In the genomic region with DNA sequence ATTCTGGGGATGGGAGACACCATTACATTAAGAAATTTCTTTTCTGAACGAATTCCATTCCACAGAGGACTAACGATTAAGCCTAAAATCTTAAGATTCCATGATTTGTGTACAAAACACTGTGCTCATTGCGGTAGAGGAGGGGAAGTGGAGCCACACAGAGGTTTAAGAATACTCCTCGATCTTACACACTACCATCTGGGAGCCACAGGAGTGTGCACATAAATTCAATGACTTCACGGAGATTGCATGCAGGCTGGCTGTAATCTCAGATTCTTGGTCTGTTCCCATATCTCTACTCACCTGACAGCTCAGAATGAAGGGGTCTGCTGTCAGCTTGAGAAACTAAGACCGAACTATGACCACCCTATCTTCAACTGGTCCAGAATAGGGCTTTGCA, we compare ENCODE assay signal across 8 cellular contexts. TPM values are rescaled to one million over a fixed set of nuclear protein-coding genes. Genes with fewer than 3 reads are reported as not detected.
A peak's percentile ranks its signal among the peaks of the same experiment; 100 is the strongest.
DNase-seq lines count a peak whose midpoint lies in the region; ATAC-seq and TF ChIP-seq lines count a peak whose summit lies in the region.

No MANE protein-coding gene starts in this region.

- H3K4me3 Mint-ChIP-seq in IgD-negative memory B cell, result peak overlapping the region; percentile 90 to 100 (median 98)
- peak overlapping the region; percentile 94 for H3K4me3 Mint-ChIP-seq in central memory CD8-positive, alpha-beta T cell

- peak overlapping the region; percentile 81 for H3K4me3 ChIP-seq in AG10803 (ENCODE audit: low read length)
- H3K4me3 ChIP-seq in muscle layer of duodenum (ENCODE audit: low read depth in 1 of 2, low read length in 2 of 2), result peak overlapping the region; percentile 94 to 97

- peak overlapping the region; percentile 91 to 100 (median 98) for H3K27ac Mint-ChIP-seq in IgD-negative memory B cell
- peak overlapping the region; percentile 98 for H3K27ac Mint-ChIP-seq in central memory CD8-positive, alpha-beta T cell (ENCODE audit: low read depth)

- H3K36me3 ChIP-seq in muscle layer of duodenum (ENCODE audit: control insufficient read depth in 1 of 2, insufficient read depth in 2 of 2, low read length in 2 of 2), result peaks cover 4 to 10% of the 10 kb centered on the region in 2 donors

- no peaks in the 10 kb centered on the region for H3K27me3 ChIP-seq in muscle layer of duodenum (ENCODE audit: low read depth, low read length)

- H3K27me3 Mint-ChIP-seq in IgD-negative memory B cell, result peaks cover 3% of the 10 kb centered on the region
- H3K27me3 Mint-ChIP-seq in central memory CD8-positive, alpha-beta T cell, result peaks cover 8% of the 10 kb centered on the region

- H3K9me3 ChIP-seq in muscle layer of duodenum (ENCODE audit: control insufficient read depth in 1 of 2, low read length in 2 of 2), result no peaks in the 10 kb centered on the region

- peak overlapping the region; percentile 97 for H3K27ac ChIP-seq in muscle layer of duodenum (ENCODE audit: low read length)

- peak; percentile 1 for ATAC-seq in central memory CD8-positive, alpha-beta T cell (replicated peaks; ENCODE audit: extremely low read depth, poor library complexity, severe bottlenecking)
- no peak for ATAC-seq in GM21576 (IDR thresholded peaks at IDR 0.05; ENCODE audit: unreplicated experiment)
- ATAC-seq in GM18909 (IDR thresholded peaks at IDR 0.05; ENCODE audit: poor library complexity, unreplicated experiment), result no peak

- no peaks in the 10 kb centered on the region for H3K9me3 Mint-ChIP-seq in IgD-negative memory B cell
- no peaks in the 10 kb centered on the region for H3K9me3 Mint-ChIP-seq in central memory CD8-positive, alpha-beta T cell

- peaks cover 13 to 20% of the 10 kb centered on the region in 2 donors for H3K4me1 ChIP-seq in muscle layer of duodenum (ENCODE audit: control insufficient read depth in 1 of 2, insufficient read depth in 2 of 2, low read length in 2 of 2)

- TF ChIP-seq CTCF in AG10803 (conservative IDR thresholded peaks at IDR 0.05; ENCODE audit: low read length), result no peak

- peaks cover 2% of the 10 kb centered on the region for H3K36me3 Mint-ChIP-seq in IgD-negative memory B cell
- peaks cover 33% of the 10 kb centered on the region for H3K36me3 Mint-ChIP-seq in central memory CD8-positive, alpha-beta T cell (ENCODE audit: insufficient read depth)

- H3K4me1 Mint-ChIP-seq in IgD-negative memory B cell, result peaks cover 17 to 26% (median 23%) of the 10 kb centered on the region in 3 donors
- H3K4me1 Mint-ChIP-seq in central memory CD8-positive, alpha-beta T cell, result peaks cover 20% of the 10 kb centered on the region

- peak; percentile 19 for DNase-seq in AG10803 (ENCODE audit: low read depth)
- DNase-seq in central memory CD8-positive, alpha-beta T cell (ENCODE audit: low spot score in 2 of 2), result no peak
- DNase-seq in NCI-H526 treated with DMSO at 0.1 percent for 48 hours (lab: John Stamatoyannopoulos, UW), result no peak
- DNase-seq in dedifferentiated amniotic fluid mesenchymal stem cell (ENCODE audit: extremely low spot score), result no peak

RNA-seq across cellular contexts. Expression of gene VPS4B, which starts 0.8 kb away (rescaled TPM):
- 66.0 TPM for polyA plus RNA-seq in IgD-negative memory B cell

RNA-seq across cellular contexts. Expression of gene KDSR, which starts 54.5 kb away (rescaled TPM):
- polyA plus RNA-seq in IgD-negative memory B cell, result 40.2 TPM

RNA-seq across cellular contexts. Expression of gene SERPINB5, which starts 55.2 kb away (rescaled TPM):
- polyA plus RNA-seq in IgD-negative memory B cell, result not detected
